ENCODE assay signal across 22 cellular contexts in the genomic region with DNA sequence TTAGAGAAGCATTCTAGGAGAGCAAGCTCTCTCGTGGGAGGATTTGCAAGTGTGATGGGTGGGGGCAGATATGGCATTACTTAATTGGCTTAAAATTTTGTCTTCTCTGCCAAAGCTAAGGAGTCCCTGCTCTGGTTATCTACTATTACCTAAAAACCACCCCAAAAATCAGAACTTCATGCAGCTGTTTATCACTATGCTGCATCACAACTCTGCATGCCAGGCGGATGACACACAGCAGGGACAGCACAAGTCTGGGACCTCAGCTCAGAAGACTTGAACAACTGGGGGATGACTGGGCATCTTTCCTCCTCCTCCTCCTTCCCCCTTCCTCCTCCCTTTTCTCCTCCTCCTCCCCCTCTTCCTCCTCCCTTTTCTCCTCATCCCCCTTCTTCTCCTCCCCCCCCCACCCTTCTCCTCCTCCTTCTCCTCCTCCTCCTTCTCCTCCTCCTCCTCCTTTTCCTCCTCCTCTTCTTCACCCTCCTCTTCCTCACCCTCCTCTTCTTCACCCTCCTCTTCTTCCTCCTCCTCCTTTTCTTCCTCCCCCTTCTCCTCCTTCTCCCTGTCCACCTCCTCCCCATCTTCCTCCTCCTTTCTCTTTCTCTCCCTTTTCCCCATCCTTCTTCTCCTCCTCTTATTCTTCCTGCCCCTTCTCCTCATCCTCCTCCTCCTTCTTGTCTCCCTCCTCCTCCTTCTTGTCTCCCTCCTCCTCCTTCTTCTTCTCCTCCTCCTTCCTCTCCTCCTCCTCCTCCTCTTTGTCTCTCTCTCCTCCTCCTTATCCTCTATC.
A peak's percentile ranks its signal among the peaks of the same experiment; 100 is the strongest.
DNase-seq lines count a peak whose midpoint lies in the region; ATAC-seq and TF ChIP-seq lines count a peak whose summit lies in the region.
"Had no signal": no experiment of that assay in that cellular context is flagged by ENCODE, and none has a peak within 500 bp of the region (broad histone marks: within the 10 kb centered on the region; RNA-seq: fewer than 3 reads in every experiment).

No MANE protein-coding gene starts in this region.

- ATAC-seq in gastroesophageal sphincter, result no peak
- ATAC-seq: activated T-cell treated with anti-CD3 and anti-CD28 coated beads, Interleukin-2, amount 50 U/mL, for 72 hours; natural killer cell treated with Interleukin-12 subunit alpha and Interleukin-12 subunit beta and Interleukin-15 and Interleukin-18, amount 100 ng/mL, for 72 hours; stimulated activated naive CD8-positive, alpha-beta T cell treated with anti-CD3 and anti-CD28 coated beads, Interleukin-15, Interleukin-2, amounts not matched to agents 100 U/mL and 50 U/mL, for 24 hours had no signal

- 59 to 75% methylated on average over 2 of the region's 2 CpGs for WGBS in gastroesophageal sphincter (ENCODE audit: low coverage in 1 of 2), 2 donors
- 46% methylated on average over 2 of the region's 2 CpGs for WGBS in SK-N-SH (ENCODE audit: low lambda C conversion rate)

- no peaks in the 10 kb centered on the region for H3K79me2 ChIP-seq in SK-N-SH (ENCODE audit: insufficient read depth)

- CTCF ChIA-PET in SK-N-SH (lab: Yijun Ruan, JAX), result no interaction called here

- H3K9me3 ChIP-seq in SJCRH30 (replicated peaks), result peaks cover 31% of the 10 kb centered on the region
- peaks cover 0 to 26% (median 0%) of the 10 kb centered on the region in 3 donors for H3K9me3 ChIP-seq in gastroesophageal sphincter
- no peaks in the 10 kb centered on the region for H3K9me3 ChIP-seq in SK-N-SH
- H3K9me3 ChIP-seq: HAP-1 had no signal

- H3K36me3 ChIP-seq in SJCRH30 (no peaks in the 10 kb centered on the region), gastroesophageal sphincter (no peaks in the 10 kb centered on the region), SK-N-SH (replicated peaks in 1 of 2; ENCODE audit: control insufficient read depth in 1 of 2, insufficient read depth in 2 of 2, low read length in 1 of 2) (no peaks in the 10 kb centered on the region)
- H3K36me3 ChIP-seq: HAP-1 had no signal

- H3K4me2 ChIP-seq in SK-N-SH, result no peak overlapping the region

- peak; percentile 84 for DNase-seq in A172 (ENCODE audit: low spot score)
- DNase-seq in GM04503 (ENCODE audit: low read depth), result peak; percentile 45
- peak; percentile 76 to 83 for DNase-seq in SJCRH30
- DNase-seq in fibroblast of villous mesenchyme (ENCODE audit: low read depth), result peak; percentile 19
- DNase-seq in NCI-H1048 (lab: John Stamatoyannopoulos, UW), result no peak
- DNase-seq in inferior parietal cortex (ENCODE audit: extremely low spot score), result no peak
- DNase-seq in SK-N-SH, result no peak
- DNase-seq: ACHN; activated CD4-positive, alpha-beta memory T cell treated with anti-CD3 and anti-CD28 coated beads, Interleukin-2, amount 10 ng/mL, durations not matched to agents 7 days and 5 days; activated naive CD8-positive, alpha-beta T cell treated with anti-CD3 and anti-CD28 coated beads, Interleukin-2, amount 10 ng/mL, durations not matched to agents 7 days and 5 days; activated T-cell treated with anti-CD3 and anti-CD28 coated beads, Interleukin-2, amount 50 U/mL, for 72 hours; COR-L47; endodermal cell; GF-D8; NCI-H526 treated with DMSO at 0.1 percent for 48 hours; stimulated activated CD4-positive, alpha-beta T cell treated with anti-CD3 and anti-CD28 coated beads, Interleukin-15, amount 100 ng/mL, for 24 hours; stimulated activated naive CD8-positive, alpha-beta T cell treated with anti-CD3 and anti-CD28 coated beads, Interleukin-15, Interleukin-2, amounts not matched to agents 100 U/mL and 50 U/mL, for 24 hours; SW 1271 had no signal

- H4K20me1 ChIP-seq in SK-N-SH (ENCODE audit: insufficient read depth), result no peaks in the 10 kb centered on the region

- no peak for TF ChIP-seq POLR2A in gastroesophageal sphincter (IDR thresholded peaks at IDR 0.05)

- no peak for TF ChIP-seq RAD21 in SK-N-SH (IDR thresholded peaks at IDR 0.05; ENCODE audit: low read length)

- H3K4me1 ChIP-seq in SJCRH30, result peaks cover 25% of the 10 kb centered on the region
- no peaks in the 10 kb centered on the region for H3K4me1 ChIP-seq in gastroesophageal sphincter
- peaks cover 0 to 31% of the 10 kb centered on the region in 2 experiments; a peak in 1 of 4 replicates for H3K4me1 ChIP-seq in SK-N-SH (ENCODE audit: control insufficient read depth in 1 of 2, insufficient read depth in 2 of 2, low read depth in 1 of 2, low read length in 1 of 2)
- H3K4me1 ChIP-seq: HAP-1 had no signal

- H3K27me3 ChIP-seq in SJCRH30 (no peaks in the 10 kb centered on the region), gastroesophageal sphincter (peaks cover 11% of the 10 kb centered on the region), SK-N-SH (ENCODE audit: insufficient read depth) (no peaks in the 10 kb centered on the region)

- H3F3A ChIP-seq in SK-N-SH (replicated peaks; ENCODE audit: insufficient read depth), result no peaks in the 10 kb centered on the region

- no peak overlapping the region for H2AFZ ChIP-seq in SK-N-SH (ENCODE audit: low read depth)

- H3K9me2 ChIP-seq in SK-N-SH, result no peaks in the 10 kb centered on the region

- peak overlapping the region; percentile 60 for H3K27ac ChIP-seq in SJCRH30
- H3K27ac ChIP-seq in gastroesophageal sphincter, result no peak overlapping the region
- H3K27ac ChIP-seq in SK-N-SH (ENCODE audit: low read depth in 2 of 2, low read length in 1 of 2), result peak overlapping the region in 1 of 2 experiments; percentile 25; a peak in 1 of 4 replicates

- TF ChIP-seq CTCF in fibroblast of villous mesenchyme (IDR thresholded peaks at IDR 0.05; ENCODE audit: insufficient read depth, low read depth, low read length), result no peak
- TF ChIP-seq CTCF in gastroesophageal sphincter (IDR thresholded peaks at IDR 0.05), result no peak
- no peak for TF ChIP-seq CTCF in SK-N-SH (IDR thresholded peaks at IDR 0.05)

- H3K9ac ChIP-seq in SK-N-SH, result no peak overlapping the region

- no peak for TF ChIP-seq EP300 in gastroesophageal sphincter (IDR thresholded peaks at IDR 0.05)
- TF ChIP-seq EP300 in SK-N-SH (IDR thresholded peaks at IDR 0.05; ENCODE audit: borderline replicate concordance in 1 of 2, low read depth in 1 of 2, low read length in 1 of 2), result no peak

- POLR2A ChIA-PET in SK-N-SH (lab: Yijun Ruan, JAX), result no interaction called here

- H3K4me3 ChIP-seq in SJCRH30, result no peak overlapping the region
- H3K4me3 ChIP-seq in fibroblast of villous mesenchyme (ENCODE audit: low read depth, low read length), result no peak overlapping the region
- no peak overlapping the region for H3K4me3 ChIP-seq in gastroesophageal sphincter
- H3K4me3 ChIP-seq in SK-N-SH (ENCODE audit: low read depth in 2 of 2, low read length in 1 of 2), result no peak overlapping the region
- H3K4me3 ChIP-seq: HAP-1, lung had no signal

TF ChIP-seq in SK-N-SH, 30 proteins besides CTCF, POLR2A, EP300 and RAD21:
- TF ChIP-seq EZH2phosphoT487 (IDR thresholded peaks at IDR 0.05; ENCODE audit: borderline replicate concordance, low read depth) (no peak), FOSL2 (IDR thresholded peaks at IDR 0.05; ENCODE audit: borderline replicate concordance, low read depth) (no peak), MXI1 (IDR thresholded peaks at IDR 0.05; ENCODE audit: low read depth, low read length) (no peak), RCOR1 (IDR thresholded peaks at IDR 0.05; ENCODE audit: low read length) (no peak), FOXJ3 (CRISPR knock-in tag; IDR thresholded peaks at IDR 0.05) (no peak)
- TF ChIP-seq, protein P1, sequence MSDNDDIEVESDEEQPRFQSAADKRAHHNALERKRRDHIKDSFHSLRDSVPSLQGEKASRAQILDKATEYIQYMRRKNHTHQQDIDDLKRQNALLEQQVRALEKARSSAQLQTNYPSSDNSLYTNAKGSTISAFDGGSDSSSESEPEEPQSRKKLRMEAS (IDR thresholded peaks at IDR 0.05; ENCODE audit: low read depth), result no peak
- TF ChIP-seq, protein P2, sequence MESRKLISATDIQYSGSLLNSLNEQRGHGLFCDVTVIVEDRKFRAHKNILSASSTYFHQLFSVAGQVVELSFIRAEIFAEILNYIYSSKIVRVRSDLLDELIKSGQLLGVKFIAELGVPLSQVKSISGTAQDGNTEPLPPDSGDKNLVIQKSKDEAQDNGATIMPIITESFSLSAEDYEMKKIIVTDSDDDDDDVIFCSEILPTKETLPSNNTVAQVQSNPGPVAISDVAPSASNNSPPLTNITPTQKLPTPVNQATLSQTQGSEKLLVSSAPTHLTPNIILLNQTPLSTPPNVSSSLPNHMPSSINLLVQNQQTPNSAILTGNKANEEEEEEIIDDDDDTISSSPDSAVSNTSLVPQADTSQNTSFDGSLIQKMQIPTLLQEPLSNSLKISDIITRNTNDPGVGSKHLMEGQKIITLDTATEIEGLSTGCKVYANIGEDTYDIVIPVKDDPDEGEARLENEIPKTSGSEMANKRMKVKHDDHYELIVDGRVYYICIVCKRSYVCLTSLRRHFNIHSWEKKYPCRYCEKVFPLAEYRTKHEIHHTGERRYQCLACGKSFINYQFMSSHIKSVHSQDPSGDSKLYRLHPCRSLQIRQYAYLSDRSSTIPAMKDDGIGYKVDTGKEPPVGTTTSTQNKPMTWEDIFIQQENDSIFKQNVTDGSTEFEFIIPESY (IDR thresholded peaks at IDR 0.05; ENCODE audit: borderline replicate concordance, low read depth), result no peak
- TF ChIP-seq, protein P3, sequence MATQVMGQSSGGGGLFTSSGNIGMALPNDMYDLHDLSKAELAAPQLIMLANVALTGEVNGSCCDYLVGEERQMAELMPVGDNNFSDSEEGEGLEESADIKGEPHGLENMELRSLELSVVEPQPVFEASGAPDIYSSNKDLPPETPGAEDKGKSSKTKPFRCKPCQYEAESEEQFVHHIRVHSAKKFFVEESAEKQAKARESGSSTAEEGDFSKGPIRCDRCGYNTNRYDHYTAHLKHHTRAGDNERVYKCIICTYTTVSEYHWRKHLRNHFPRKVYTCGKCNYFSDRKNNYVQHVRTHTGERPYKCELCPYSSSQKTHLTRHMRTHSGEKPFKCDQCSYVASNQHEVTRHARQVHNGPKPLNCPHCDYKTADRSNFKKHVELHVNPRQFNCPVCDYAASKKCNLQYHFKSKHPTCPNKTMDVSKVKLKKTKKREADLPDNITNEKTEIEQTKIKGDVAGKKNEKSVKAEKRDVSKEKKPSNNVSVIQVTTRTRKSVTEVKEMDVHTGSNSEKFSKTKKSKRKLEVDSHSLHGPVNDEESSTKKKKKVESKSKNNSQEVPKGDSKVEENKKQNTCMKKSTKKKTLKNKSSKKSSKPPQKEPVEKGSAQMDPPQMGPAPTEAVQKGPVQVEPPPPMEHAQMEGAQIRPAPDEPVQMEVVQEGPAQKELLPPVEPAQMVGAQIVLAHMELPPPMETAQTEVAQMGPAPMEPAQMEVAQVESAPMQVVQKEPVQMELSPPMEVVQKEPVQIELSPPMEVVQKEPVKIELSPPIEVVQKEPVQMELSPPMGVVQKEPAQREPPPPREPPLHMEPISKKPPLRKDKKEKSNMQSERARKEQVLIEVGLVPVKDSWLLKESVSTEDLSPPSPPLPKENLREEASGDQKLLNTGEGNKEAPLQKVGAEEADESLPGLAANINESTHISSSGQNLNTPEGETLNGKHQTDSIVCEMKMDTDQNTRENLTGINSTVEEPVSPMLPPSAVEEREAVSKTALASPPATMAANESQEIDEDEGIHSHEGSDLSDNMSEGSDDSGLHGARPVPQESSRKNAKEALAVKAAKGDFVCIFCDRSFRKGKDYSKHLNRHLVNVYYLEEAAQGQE (IDR thresholded peaks at IDR 0.05; ENCODE audit: low read depth, low read length), result no peak

Comparison
In these comparisons a context has a peak if more than half of its experiments do, and no peak if none do; other contexts are left out.
1. DNase-seq: peak in A172 (single experiment), GM04503 (single experiment), SJCRH30 (2 of 2) and fibroblast of villous mesenchyme (single experiment); none in NCI-H1048 (single experiment), inferior parietal cortex (single experiment) and SK-N-SH (single experiment).